In the genomic region with DNA sequence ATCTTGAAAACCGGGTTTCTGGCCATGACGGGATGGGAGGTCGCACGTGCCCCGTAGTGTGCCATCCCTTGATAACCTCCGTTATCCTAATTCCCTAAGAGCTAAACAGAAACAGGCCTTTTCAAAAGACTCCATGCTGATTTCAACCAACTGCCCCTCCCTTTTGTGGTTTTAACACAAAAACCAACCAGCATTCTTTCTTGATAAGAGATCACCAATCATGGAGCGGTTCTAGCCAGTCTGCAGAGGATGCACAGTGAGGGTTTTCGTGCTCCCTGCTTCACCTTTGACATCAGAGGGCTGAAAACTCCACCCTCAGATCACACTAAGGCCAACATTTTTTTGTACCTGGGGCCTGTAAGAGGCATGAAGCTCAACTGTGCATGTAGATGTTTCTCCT, we compare ENCODE assay signal across 18 cellular contexts.
DNase-seq lines count a peak whose midpoint lies in the region; ATAC-seq and TF ChIP-seq lines count a peak whose summit lies in the region.
"Had no signal": no experiment of that assay in that cellular context is flagged by ENCODE, and none has a peak within 500 bp of the region (broad histone marks: within the 10 kb centered on the region; RNA-seq: fewer than 3 reads in every experiment).

No MANE protein-coding gene starts in this region.

- H3K79me2 ChIP-seq in DND-41 (ENCODE audit: insufficient read depth, low read length), result no peaks in the 10 kb centered on the region

- H2AFZ ChIP-seq in DND-41 (ENCODE audit: low read depth, low read length), result no peak overlapping the region

- H3K9me3 ChIP-seq in DND-41 (ENCODE audit: insufficient read depth, low read length, severe bottlenecking), result no peaks in the 10 kb centered on the region
- H3K9me3 ChIP-seq: BLaER1, Peyer's patch had no signal

- no peak overlapping the region for H3K27ac ChIP-seq in DND-41 (ENCODE audit: low read length)
- H3K27ac ChIP-seq: BLaER1, Peyer's patch, SK-N-MC had no signal

- no peaks in the 10 kb centered on the region for H3K4me1 ChIP-seq in DND-41 (ENCODE audit: insufficient read depth, low read length)
- H3K4me1 ChIP-seq: BLaER1 had no signal

- H3K4me2 ChIP-seq in DND-41 (ENCODE audit: insufficient read depth, low read length), result no peak overlapping the region
- H3K4me2 ChIP-seq: BLaER1 had no signal

- no peak overlapping the region for H3K4me3 Mint-ChIP-seq in nephron
- H3K4me3 Mint-ChIP-seq: CD4-positive, alpha-beta memory T cell; HFFc6; IgD-negative memory B cell had no signal

- H3K27ac Mint-ChIP-seq in nephron, result peak overlapping the region in 2 of 3 experiments; percentile 11 to 21
- H3K27ac Mint-ChIP-seq: CD4-positive, alpha-beta memory T cell; HFFc6; IgD-negative memory B cell had no signal

- ATAC-seq in DND-41 (ENCODE audit: insufficient read depth, low read depth) (0 out of 3 replicates have a peak, but pooled peaks have one; percentile 26), GM19463 (IDR thresholded peaks at IDR 0.05; ENCODE audit: unreplicated experiment) (no peak), HG03439 (IDR thresholded peaks at IDR 0.05; ENCODE audit: unreplicated experiment) (no peak)

- no peaks in the 10 kb centered on the region for H3K36me3 ChIP-seq in DND-41 (ENCODE audit: insufficient read depth, low read length)
- H3K36me3 ChIP-seq: BLaER1, Peyer's patch had no signal

- H3K27me3 Mint-ChIP-seq in nephron (ENCODE audit: low read depth), result peaks cover 13% of the 10 kb centered on the region
- H3K27me3 Mint-ChIP-seq: CD4-positive, alpha-beta memory T cell; IgD-negative memory B cell had no signal

- H3K36me3 Mint-ChIP-seq in nephron (ENCODE audit: low read depth), result no peaks in the 10 kb centered on the region
- H3K36me3 Mint-ChIP-seq: CD4-positive, alpha-beta memory T cell; IgD-negative memory B cell had no signal

- H3K4me3 ChIP-seq in DND-41 (ENCODE audit: low read depth in 1 of 2, low read length in 2 of 2), result no peak overlapping the region
- H3K4me3 ChIP-seq: BLaER1, Peyer's patch, SK-N-MC had no signal

- peaks cover 7% of the 10 kb centered on the region for H3K27me3 ChIP-seq in DND-41 (ENCODE audit: insufficient read depth, low read length, poor library complexity)
- H3K27me3 ChIP-seq: BLaER1, Peyer's patch had no signal

- H4K20me1 ChIP-seq in DND-41 (ENCODE audit: insufficient read depth, low read length), result 0 out of 2 replicates have a peak, but pooled peaks cover 7% of the 10 kb centered on the region
- H4K20me1 ChIP-seq: BLaER1 had no signal

- DNase-seq in DND-41 (no peak), NCI-H226 (peak; percentile 28), astrocyte of the hippocampus (ENCODE audit: low read depth, low spot score) (peak; percentile 42), MV-4-11 (lab: John Stamatoyannopoulos, UW) (no peak)
- DNase-seq: CD4-positive, alpha-beta memory T cell; DMS153; HFFc6; Kasumi-1; NCI-H1105; NCI-H1694; NCI-H2081 treated with DMSO at 0.1 percent for 48 hours; Peyer's patch had no signal

- TF ChIP-seq CTCF in DND-41 (IDR thresholded peaks at IDR 0.05; ENCODE audit: borderline replicate concordance, extremely low read depth, low read length, poor library complexity, severe bottlenecking) (no peak), nephron (IDR thresholded peaks at IDR 0.05; ENCODE audit: unreplicated experiment in 3 of 3) (no peak)

- H3K9me3 Mint-ChIP-seq in nephron, result no peaks in the 10 kb centered on the region
- H3K9me3 Mint-ChIP-seq: CD4-positive, alpha-beta memory T cell; HFFc6; IgD-negative memory B cell had no signal

- no peak overlapping the region for H3K9ac ChIP-seq in DND-41 (ENCODE audit: low read depth, low read length)
- H3K9ac ChIP-seq: BLaER1 had no signal

- H3K4me1 Mint-ChIP-seq in nephron, result peaks cover 40% of the 10 kb centered on the region
- H3K4me1 Mint-ChIP-seq: IgD-negative memory B cell had no signal

Comparison
In these comparisons a context has a peak if more than half of its experiments do, and no peak if none do; other contexts are left out.
1. DNase-seq: peak in NCI-H226 (single experiment) and astrocyte of the hippocampus (single experiment); none in DND-41 (single experiment) and MV-4-11 (single experiment).